ENCODE assay signal across 18 cellular contexts in genomic region chr1:172005856-172006255, GRCh38.
DNase-seq lines count a peak whose midpoint lies in the region; ATAC-seq, FAIRE-seq and TF ChIP-seq lines count a peak whose summit lies in the region.
"Had no signal": no experiment of that assay in that cellular context is flagged by ENCODE, and none has a peak within 500 bp of the region (broad histone marks: within the 10 kb centered on the region; RNA-seq: fewer than 3 reads in every experiment).

No MANE protein-coding gene starts in this region.

- H3K36me3 ChIP-seq in Caco-2 (ENCODE audit: control insufficient read depth, insufficient read depth, low read length), result no peaks in the 10 kb centered on the region
- H3K36me3 ChIP-seq in endothelial cell of umbilical vein (ENCODE audit: control insufficient read depth in 2 of 2, extremely low read depth in 1 of 2, insufficient read depth in 2 of 2, low read length in 2 of 2), result no peaks in the 10 kb centered on the region
- H3K36me3 ChIP-seq: ovary, SJSA1 had no signal

- H3K36me3 Mint-ChIP-seq in Caco-2 (ENCODE audit: insufficient read depth, unreplicated experiment) (no peaks in the 10 kb centered on the region), mesothelial cell of epicardium (peaks cover 5% of the 10 kb centered on the region), chondrocyte (ENCODE audit: low read depth) (peaks cover 1% of the 10 kb centered on the region)
- H3K36me3 Mint-ChIP-seq: activated CD8-positive, alpha-beta memory T cell treated with anti-CD3 and anti-CD28 coated beads, Interleukin-2, amount 10 ng/mL, durations not matched to agents 7 days and 5 days had no signal

- no peak overlapping the region for H3K27ac ChIP-seq in endothelial cell of umbilical vein (ENCODE audit: insufficient read depth, low read depth, low read length)
- H3K27ac ChIP-seq: ovary, SJSA1 had no signal

- no peak for TF ChIP-seq CTCF in Caco-2 (IDR thresholded peaks at IDR 0.05; ENCODE audit: insufficient read depth in 1 of 2, low read depth in 1 of 2, low read length in 1 of 2, severe bottlenecking in 1 of 2, unreplicated experiment in 1 of 2)
- no peak for TF ChIP-seq CTCF in endothelial cell of umbilical vein (IDR thresholded peaks at IDR 0.05; ENCODE audit: extremely low read depth in 1 of 2, insufficient read depth in 1 of 2, low read depth in 1 of 2, low read length in 2 of 2)
- TF ChIP-seq CTCF in mesothelial cell of epicardium (IDR thresholded peaks at IDR 0.05; ENCODE audit: unreplicated experiment), result no peak
- TF ChIP-seq CTCF in chondrocyte (IDR thresholded peaks at IDR 0.05), result no peak

- intact Hi-C loops in Caco-2 (cut with micrococcal nuclease; ENCODE audit: unreplicated experiment) (loop anchor here (10.0 kb wide), 1 partner anchor 249 kb away; no protein-coding TSS in a partner anchor), endothelial cell of umbilical vein (cut with micrococcal nuclease) (no loop called here)

- CTCF ChIA-PET in Caco-2 (lab: Charles Lee) (no interaction called here), endothelial cell of umbilical vein (lab: Charles Lee) (interaction anchor here (1.1 to 2.5 kb wide), 2 partner anchors 130 to 394 kb away, joined by 3 to 7 read pairs; no protein-coding TSS in a partner anchor)

- H3K4me1 Mint-ChIP-seq in Caco-2 (ENCODE audit: low read depth, unreplicated experiment) (no peaks in the 10 kb centered on the region), mesothelial cell of epicardium (peaks cover 29% of the 10 kb centered on the region), chondrocyte (ENCODE audit: low read depth) (peaks cover 18% of the 10 kb centered on the region)
- H3K4me1 Mint-ChIP-seq: activated CD8-positive, alpha-beta memory T cell treated with anti-CD3 and anti-CD28 coated beads, Interleukin-2, amount 10 ng/mL, durations not matched to agents 7 days and 5 days had no signal

- DNase-seq in Caco-2, result peak; percentile 7 to 42
- DNase-seq in LoVo (ENCODE audit: low spot score), result peak; percentile 17
- DNase-seq in endothelial cell of umbilical vein (ENCODE audit: low read depth, low spot score), result no peak
- no peak for DNase-seq in mesothelial cell of epicardium (ENCODE audit: low spot score in 2 of 2, unreplicated experiment in 2 of 2)
- DNase-seq in chondrocyte (ENCODE audit: low spot score), result no peak
- no peak for DNase-seq in activated CD4-positive, CD25-positive, alpha-beta regulatory T cell treated with anti-CD3 and anti-CD28 coated beads, Interleukin-2, amount 50 U/mL, for 72 hours
- DNase-seq: activated CD8-positive, alpha-beta memory T cell treated with anti-CD3 and anti-CD28 coated beads, Interleukin-2, amount 10 ng/mL, durations not matched to agents 7 days and 5 days; cerebellar nuclear complex; DND-41; erythroblast; midbrain; NCI-H2171; NK-92 treated with Interleukin-12 subunit alpha and Interleukin-12 subunit beta, amount 100 ng/mL, for 24 hours; ovary had no signal

- no peaks in the 10 kb centered on the region for H3K9me1 ChIP-seq in endothelial cell of umbilical vein (replicated peaks; ENCODE audit: control insufficient read depth, extremely low read depth, insufficient read depth, low read length)

- H3K9ac ChIP-seq in endothelial cell of umbilical vein (replicated peaks; ENCODE audit: extremely low read depth, insufficient read depth, low read length), result no peak overlapping the region

- H3K4me1 ChIP-seq in Caco-2 (peaks cover 13% of the 10 kb centered on the region), endothelial cell of umbilical vein (ENCODE audit: control insufficient read depth, extremely low read depth, insufficient read depth, low read length) (peaks cover 8% of the 10 kb centered on the region)
- H3K4me1 ChIP-seq: SJSA1 had no signal

- H3K27me3 Mint-ChIP-seq in Caco-2 (ENCODE audit: insufficient read depth, unreplicated experiment) (no peaks in the 10 kb centered on the region), mesothelial cell of epicardium (ENCODE audit: low read depth) (no peaks in the 10 kb centered on the region), chondrocyte (ENCODE audit: low read depth) (no peaks in the 10 kb centered on the region)
- H3K27me3 Mint-ChIP-seq: activated CD8-positive, alpha-beta memory T cell treated with anti-CD3 and anti-CD28 coated beads, Interleukin-2, amount 10 ng/mL, durations not matched to agents 7 days and 5 days; activated naive CD4-positive, alpha-beta T cell treated with anti-CD3 and anti-CD28 coated beads, Interleukin-2, amount 50 U/mL, for 24 hours had no signal

- H3K4me3 ChIP-seq in Caco-2 (ENCODE audit: low read depth, low read length), result no peak overlapping the region
- H3K4me3 ChIP-seq in endothelial cell of umbilical vein (replicated peaks in 1 of 3; ENCODE audit: insufficient read depth in 1 of 3, low read depth in 1 of 3, low read length in 3 of 3), result no peak overlapping the region
- H3K4me3 ChIP-seq: ovary, SJSA1 had no signal

- no peak for ATAC-seq in HG02870 (IDR thresholded peaks at IDR 0.05; ENCODE audit: unreplicated experiment)
- ATAC-seq in GM18867 (IDR thresholded peaks at IDR 0.05; ENCODE audit: unreplicated experiment), result no peak
- ATAC-seq: activated CD8-positive, alpha-beta memory T cell treated with anti-CD3 and anti-CD28 coated beads, Interleukin-2, amount 10 ng/mL, durations not matched to agents 7 days and 5 days had no signal

- H4K20me1 ChIP-seq in endothelial cell of umbilical vein (replicated peaks; ENCODE audit: control insufficient read depth, extremely low read depth, insufficient read depth, low read length), result no peaks in the 10 kb centered on the region

- no peaks in the 10 kb centered on the region for H3K79me2 ChIP-seq in endothelial cell of umbilical vein (ENCODE audit: control insufficient read depth, insufficient read depth, low read length)

- no peak for FAIRE-seq in endothelial cell of umbilical vein (lab: Jason Lieb, UNC)

- TF ChIP-seq POLR2A in endothelial cell of umbilical vein (IDR thresholded peaks at IDR 0.05; ENCODE audit: low read depth, low read length), result no peak

- BruUV-seq in Caco-2 (replicated peaks; lab: Mats Ljungman, UMichigan), result no TSS peak
- no TSS peak for BruUV-seq in endothelial cell of umbilical vein (replicated peaks; lab: Mats Ljungman, UMichigan)

- H3K9me3 Mint-ChIP-seq in Caco-2 (ENCODE audit: unreplicated experiment) (peaks cover 9% of the 10 kb centered on the region), mesothelial cell of epicardium (peaks cover 6% of the 10 kb centered on the region), chondrocyte (ENCODE audit: low read depth) (peaks cover 11% of the 10 kb centered on the region)
- H3K9me3 Mint-ChIP-seq: activated naive CD4-positive, alpha-beta T cell treated with anti-CD3 and anti-CD28 coated beads, Interleukin-2, amount 50 U/mL, for 24 hours had no signal

- dilution Hi-C loops in endothelial cell of umbilical vein (cut with MboI; ENCODE audit: extremely low pct_ligation_motif_present, low sequenced_read_pairs), result loop anchor here (25.0 kb wide), 1 partner anchor 406 kb away; the partner anchor contains the start of gene C1orf105

- H3K27me3 ChIP-seq in Caco-2 (replicated peaks; ENCODE audit: control insufficient read depth, insufficient read depth, low read length) (no peaks in the 10 kb centered on the region), endothelial cell of umbilical vein (ENCODE audit: control insufficient read depth in 2 of 2, insufficient read depth in 2 of 2, low read length in 2 of 2) (no peaks in the 10 kb centered on the region)
- H3K27me3 ChIP-seq: ovary, SJSA1 had no signal

- H2AFZ ChIP-seq in endothelial cell of umbilical vein (ENCODE audit: low read depth, low read length), result no peak overlapping the region

- POLR2A ChIA-PET in Caco-2 (lab: Charles Lee) (no interaction called here), endothelial cell of umbilical vein (lab: Charles Lee) (no interaction called here)

- H3K4me3 Mint-ChIP-seq in Caco-2 (ENCODE audit: unreplicated experiment) (no peak overlapping the region), mesothelial cell of epicardium (no peak overlapping the region), chondrocyte (ENCODE audit: unreplicated experiment) (no peak overlapping the region)
- H3K4me3 Mint-ChIP-seq: activated CD8-positive, alpha-beta memory T cell treated with anti-CD3 and anti-CD28 coated beads, Interleukin-2, amount 10 ng/mL, durations not matched to agents 7 days and 5 days; activated naive CD4-positive, alpha-beta T cell treated with anti-CD3 and anti-CD28 coated beads, Interleukin-2, amount 50 U/mL, for 24 hours had no signal

- no peak overlapping the region for H3K4me2 ChIP-seq in endothelial cell of umbilical vein (ENCODE audit: insufficient read depth, low read length)

- H3K9me3 ChIP-seq in Caco-2 (peaks cover 7% of the 10 kb centered on the region), endothelial cell of umbilical vein (replicated peaks; ENCODE audit: control insufficient read depth, insufficient read depth, low read length) (no peaks in the 10 kb centered on the region)
- H3K9me3 ChIP-seq: ovary had no signal

- H3K27ac Mint-ChIP-seq in Caco-2 (ENCODE audit: unreplicated experiment) (no peak overlapping the region), mesothelial cell of epicardium (peak overlapping the region; percentile 48), chondrocyte (ENCODE audit: unreplicated experiment) (no peak overlapping the region)
- H3K27ac Mint-ChIP-seq: activated CD8-positive, alpha-beta memory T cell treated with anti-CD3 and anti-CD28 coated beads, Interleukin-2, amount 10 ng/mL, durations not matched to agents 7 days and 5 days; activated naive CD4-positive, alpha-beta T cell treated with anti-CD3 and anti-CD28 coated beads, Interleukin-2, amount 50 U/mL, for 24 hours had no signal

TF ChIP-seq in endothelial cell of umbilical vein, 7 proteins besides CTCF, POLR2A, EP300 and RAD21:
- TF ChIP-seq MYC (IDR thresholded peaks at IDR 0.05; ENCODE audit: low read depth, low read length) (no peak), GATA2 (IDR thresholded peaks at IDR 0.05; ENCODE audit: insufficient read depth, insufficient read length, low read depth, low read length) (peak; percentile 20)

Comparison
In these comparisons a context has a peak if more than half of its experiments do, and no peak if none do; other contexts are left out.
1. DNase-seq: peak in Caco-2 (2 of 2) and LoVo (single experiment); none in endothelial cell of umbilical vein (single experiment), mesothelial cell of epicardium (0 of 2), chondrocyte (single experiment) and activated CD4-positive, CD25-positive, alpha-beta regulatory T cell treated with anti-CD3 and anti-CD28 coated beads, Interleukin-2, amount 50 U/mL, for 72 hours (single experiment).